8 cellular contexts compared by ENCODE assay signal in genomic region chr1:149285645-149286044, GRCh38.
A peak's percentile ranks its signal among the peaks of the same experiment; 100 is the strongest.
DNase-seq lines count a peak whose midpoint lies in the region; ATAC-seq and TF ChIP-seq lines count a peak whose summit lies in the region.
"Not testable (repeated sequence)": the region's sequence is repeated elsewhere in the genome, so short reads cannot be mapped to it uniquely, and the experiment has no call there.

No MANE protein-coding gene starts in this region.

- H3K4me1 ChIP-seq in H9 (ENCODE audit: insufficient read depth, low read length); aorta (ENCODE audit: control insufficient read depth in 1 of 2, insufficient read depth in 2 of 2, low read length in 2 of 2): not testable (repeated sequence)

- not testable (repeated sequence) for H3K23me2 ChIP-seq in H9 (ENCODE audit: insufficient read length, low read depth, low read length, poor library complexity, severe bottlenecking)

- not testable (repeated sequence) for H3K36me3 ChIP-seq in aorta (ENCODE audit: control insufficient read depth in 1 of 2, insufficient read depth in 2 of 2, low read length in 1 of 2)

- H3K27ac Mint-ChIP-seq in H9; WTC11; activated T-helper 17 cell treated with anti-CD3 and anti-CD28 coated beads, Interleukin-2, amount 50 U/mL, for 72 hours; neural crest cell (ENCODE audit: unreplicated experiment): not testable (repeated sequence)

- H4K91ac ChIP-seq in H9 (ENCODE audit: insufficient read length, low read depth, low read length) = not testable (repeated sequence)

- H2BK20ac ChIP-seq in H9 (ENCODE audit: low read depth, low read length, poor library complexity, severe bottlenecking) = not testable (repeated sequence)

- not testable (repeated sequence) for H4K5ac ChIP-seq in H9 (ENCODE audit: insufficient read length, low read depth, low read length)

- not testable (repeated sequence) for H4K20me1 ChIP-seq in H9 (ENCODE audit: control insufficient read depth, insufficient read depth, insufficient read length)

- H3K27me3 ChIP-seq in H9 (ENCODE audit: insufficient read depth, low read length); aorta (ENCODE audit: control insufficient read depth in 1 of 2, insufficient read depth in 2 of 2, low read length in 1 of 2): not testable (repeated sequence)

- not testable (repeated sequence) for H3K36me3 Mint-ChIP-seq in H9 (ENCODE audit: insufficient read depth in 1 of 3, low read depth in 3 of 3); WTC11; activated T-helper 17 cell treated with anti-CD3 and anti-CD28 coated beads, Interleukin-2, amount 50 U/mL, for 72 hours (ENCODE audit: low read depth); neural crest cell (ENCODE audit: low read depth)

- H3K9me3 ChIP-seq in H9 (ENCODE audit: control insufficient read depth, low read depth, low read length); aorta (ENCODE audit: control insufficient read depth, low read length): not testable (repeated sequence)

- not testable (repeated sequence) for H2AFZ ChIP-seq in H9 (ENCODE audit: low read length)

- H3K4me1 Mint-ChIP-seq in H9; WTC11; activated T-helper 17 cell treated with anti-CD3 and anti-CD28 coated beads, Interleukin-2, amount 50 U/mL, for 72 hours; neural crest cell: not testable (repeated sequence)

- no CpG with 5 or more reads among the region's 39 CpGs for whole genome bisulfite sequencing in H9 (ENCODE audit: extremely low coverage, insufficient read length, low lambda C conversion rate)
- WGBS in aorta, 2 donors = 1 to 3% methylated on average over 11 to 13 of the region's 39 CpGs

- DNase-seq in H9; neural crest cell (ENCODE audit: low read depth, low spot score): not testable (repeated sequence)
- DNase-seq in WTC11 (ENCODE audit: low spot score) (peak; percentile 36), left cardiac atrium (peak; percentile 40), aorta (peak; percentile 83 to 86)
- DNase-seq in central memory CD4-positive, alpha-beta T cell = peak; percentile 44
- DNase-seq in stimulated activated CD4-positive, alpha-beta T cell treated with anti-CD3 and anti-CD28 coated beads, Interleukin-4, amount 100 ng/mL, for 24 hours = peak; percentile 7

- CTCF ChIA-PET in WTC11 (lab: Charles Lee) = not testable (repeated sequence)

- ATAC-seq in WTC11 = peak; percentile 94
- ATAC-seq in activated T-helper 17 cell treated with anti-CD3 and anti-CD28 coated beads, Interleukin-2, amount 50 U/mL, for 72 hours (replicated peaks) = peak; percentile 84
- ATAC-seq in left cardiac atrium = peak; percentile 95 to 96
- peak; percentile 92 for ATAC-seq in aorta (ENCODE audit: low FRiP score)

- H3K4ac ChIP-seq in H9 (ENCODE audit: low read depth, low read length) = not testable (repeated sequence)

- H2BK120ac ChIP-seq in H9 (ENCODE audit: low read depth, low read length, poor library complexity, severe bottlenecking) = not testable (repeated sequence)

- not testable (repeated sequence) for H2BK12ac ChIP-seq in H9 (ENCODE audit: insufficient read length, low read depth, low read length)

- TF ChIP-seq CTCF in H9 (conservative IDR thresholded peaks at IDR 0.05); WTC11 (IDR thresholded peaks at IDR 0.05); neural crest cell (conservative IDR thresholded peaks at IDR 0.05): not testable (repeated sequence)

- H3K79me1 ChIP-seq in H9 (ENCODE audit: insufficient read depth, low read depth, low read length, poor library complexity, severe bottlenecking) = not testable (repeated sequence)

- not testable (repeated sequence) for H3K79me2 ChIP-seq in H9 (ENCODE audit: insufficient read depth, low read length)

- H3K4me3 ChIP-seq in aorta (ENCODE audit: low read length in 2 of 2) = not testable (repeated sequence)

- H3K9me3 Mint-ChIP-seq in H9; WTC11; activated T-helper 17 cell treated with anti-CD3 and anti-CD28 coated beads, Interleukin-2, amount 50 U/mL, for 72 hours; neural crest cell: not testable (repeated sequence)

- H3K4me3 Mint-ChIP-seq in H9 (peak overlapping the region; percentile 66 to 86), WTC11 (peak overlapping the region; percentile 71), neural crest cell (peak overlapping the region; percentile 79)
- peak overlapping the region; percentile 52 for H3K4me3 Mint-ChIP-seq in activated T-helper 17 cell treated with anti-CD3 and anti-CD28 coated beads, Interleukin-2, amount 50 U/mL, for 72 hours

- H2BK5ac ChIP-seq in H9 (ENCODE audit: insufficient read length, low read length) = not testable (repeated sequence)

- H3K18ac ChIP-seq in H9 (ENCODE audit: insufficient read length, low read depth, low read length) = not testable (repeated sequence)

- not testable (repeated sequence) for H3K56ac ChIP-seq in H9 (ENCODE audit: insufficient read length, low read depth, low read length)

- not testable (repeated sequence) for H3T11ph ChIP-seq in H9 (ENCODE audit: low read length)

- H4K8ac ChIP-seq in H9 (replicated peaks; ENCODE audit: insufficient read length, low read depth, low read length) = not testable (repeated sequence)

- intact Hi-C loops in left cardiac atrium (cut with DNase I); aorta (cut with DNase I): not testable (repeated sequence)

- POLR2A ChIA-PET in WTC11 (lab: Charles Lee) = not testable (repeated sequence)

- H3K27ac ChIP-seq in H9 (ENCODE audit: insufficient read length, low read depth, low read length); aorta (ENCODE audit: low read depth in 1 of 2, low read length in 2 of 2): not testable (repeated sequence)

- H3K14ac ChIP-seq in H9 (ENCODE audit: insufficient read depth, low read length) = not testable (repeated sequence)

- H3K9ac ChIP-seq in H9 (ENCODE audit: extremely low read depth, insufficient read length, low read length) = not testable (repeated sequence)

- peak overlapping the region; percentile 25 for H3K4me2 ChIP-seq in H9 (ENCODE audit: insufficient read depth, insufficient read length, low read length)

- not testable (repeated sequence) for H2BK15ac ChIP-seq in H9 (ENCODE audit: low read depth, low read length)

- H2AK5ac ChIP-seq in H9 (ENCODE audit: insufficient read length, low read length) = not testable (repeated sequence)

- H3K23ac ChIP-seq in H9 (ENCODE audit: insufficient read length, low read depth, low read length) = not testable (repeated sequence)

- H3K27me3 Mint-ChIP-seq in H9 (ENCODE audit: low read depth); WTC11 (ENCODE audit: low read depth); activated T-helper 17 cell treated with anti-CD3 and anti-CD28 coated beads, Interleukin-2, amount 50 U/mL, for 72 hours; neural crest cell (ENCODE audit: low read depth): not testable (repeated sequence)
